8 cellular contexts compared by ENCODE assay signal in genomic region chr11:17014774-17015638, GRCh38. TPM values are rescaled to one million over a fixed set of nuclear protein-coding genes. Genes with fewer than 3 reads are reported as not detected.
DNase-seq lines count a peak whose midpoint lies in the region; ATAC-seq and FAIRE-seq lines count a peak whose summit lies in the region.

No MANE protein-coding gene starts in this region.

- H3K4ac ChIP-seq in trophoblast cell (ENCODE audit: low read depth, low read length), result no peak overlapping the region

- H3K79me2 ChIP-seq in trophoblast cell (ENCODE audit: control insufficient read depth, insufficient read depth, low read length, poor library complexity), result no peaks in the 10 kb centered on the region

- no peak overlapping the region for H3K27ac ChIP-seq in trophoblast cell (ENCODE audit: low read depth, low read length)

- no CpG with 5 or more reads among the region's 33 CpGs for WGBS in trophoblast cell (ENCODE audit: extremely low coverage, insufficient coverage, insufficient read length)

- no peaks in the 10 kb centered on the region for H3K27me3 ChIP-seq in trophoblast cell (ENCODE audit: insufficient read depth, low read length)

- no peak overlapping the region for H4K12ac ChIP-seq in trophoblast cell (ENCODE audit: low read depth, low read length)

- no peak overlapping the region for H2BK5ac ChIP-seq in trophoblast cell (ENCODE audit: low read depth, low read length, poor library complexity)

- FAIRE-seq in frontal cortex (lab: Jason Lieb, UNC), result no peak

- POLR2A ChIA-PET in activated CD4-positive, alpha-beta T cell treated with anti-CD3 and anti-CD28 coated beads for 36 hours (lab: Charles Lee), result interaction anchor here (0.6 to 1.0 kb wide), 2 partner anchors 63 to 422 kb away, joined by 3 to 4 read pairs; no protein-coding TSS in a partner anchor

- H3K9ac ChIP-seq in trophoblast cell (ENCODE audit: low read length), result peak overlapping the region; percentile 28

- no peaks in the 10 kb centered on the region for H3K36me3 Mint-ChIP-seq in activated CD4-positive, alpha-beta T cell treated with anti-CD3 and anti-CD28 coated beads for 36 hours (ENCODE audit: low read depth)
- H3K36me3 Mint-ChIP-seq in activated T-cell treated with anti-CD3 and anti-CD28 coated beads, Interleukin-2, amount 50 U/mL, for 24 hours (ENCODE audit: low read depth), result peaks cover 3% of the 10 kb centered on the region

- peak; percentile 55 for DNase-seq in activated CD4-positive, alpha-beta T cell treated with anti-CD3 and anti-CD28 coated beads for 36 hours
- DNase-seq in activated CD4-positive, alpha-beta T cell treated with anti-CD3 and anti-CD28 coated beads for 1 hour, result no peak
- DNase-seq in NCI-H1105 (lab: John Stamatoyannopoulos, UW) (peak; percentile 68), frontal cortex (ENCODE audit: low spot score in 2 of 2) (peak; percentile 26 to 41), trophoblast cell (peak in 1 of 2 donors; percentile 40)
- DNase-seq in activated T-cell treated with anti-CD3 and anti-CD28 coated beads, Interleukin-2, amount 50 U/mL, for 24 hours, result peak; percentile 42

- H3K9me3 Mint-ChIP-seq in activated CD4-positive, alpha-beta T cell treated with anti-CD3 and anti-CD28 coated beads for 36 hours (ENCODE audit: low read depth), result no peaks in the 10 kb centered on the region
- no peaks in the 10 kb centered on the region for H3K9me3 Mint-ChIP-seq in activated T-cell treated with anti-CD3 and anti-CD28 coated beads, Interleukin-2, amount 50 U/mL, for 24 hours

- H2BK12ac ChIP-seq in trophoblast cell (ENCODE audit: low read length), result no peak overlapping the region

- H2BK120ac ChIP-seq in trophoblast cell (ENCODE audit: insufficient read depth, low read length, poor library complexity), result no peak overlapping the region

- H2AFZ ChIP-seq in trophoblast cell (ENCODE audit: insufficient read depth, low read length, poor library complexity), result peak overlapping the region; percentile 27

- peaks cover 5% of the 10 kb centered on the region for H3K79me1 ChIP-seq in trophoblast cell (ENCODE audit: low read length)

- no peak overlapping the region for H3K14ac ChIP-seq in trophoblast cell (ENCODE audit: low read length)

- H3K4me3 Mint-ChIP-seq in activated CD4-positive, alpha-beta T cell treated with anti-CD3 and anti-CD28 coated beads for 36 hours, result peak overlapping the region; percentile 77
- peak overlapping the region; percentile 82 for H3K4me3 Mint-ChIP-seq in activated T-cell treated with anti-CD3 and anti-CD28 coated beads, Interleukin-2, amount 50 U/mL, for 24 hours

- H3K18ac ChIP-seq in trophoblast cell (ENCODE audit: low read length), result peak overlapping the region; percentile 38

- H3K4me3 ChIP-seq in trophoblast cell (ENCODE audit: low read depth, low read length), result peak overlapping the region; percentile 81

- peak overlapping the region; percentile 46 for H4K91ac ChIP-seq in trophoblast cell (ENCODE audit: low read depth, low read length)

- peak; percentile 72 for ATAC-seq in activated CD4-positive, alpha-beta T cell treated with anti-CD3 and anti-CD28 coated beads for 36 hours
- no peak for ATAC-seq in GM21619 (IDR thresholded peaks at IDR 0.05; ENCODE audit: unreplicated experiment)
- ATAC-seq in GM19455 (IDR thresholded peaks at IDR 0.05; ENCODE audit: unreplicated experiment), result no peak

- no peak overlapping the region for H2AK5ac ChIP-seq in trophoblast cell (ENCODE audit: low read length)

- H3K4me1 ChIP-seq in trophoblast cell (ENCODE audit: control insufficient read depth in 1 of 2, insufficient read depth in 2 of 2, low read length in 2 of 2), result peaks cover 10 to 14% of the 10 kb centered on the region in 2 experiments

- no peak overlapping the region for H3K23ac ChIP-seq in trophoblast cell (ENCODE audit: low read length)

- H3K36me3 ChIP-seq in trophoblast cell (ENCODE audit: control insufficient read depth in 1 of 2, insufficient read depth in 2 of 2, low read length in 2 of 2), result no peaks in the 10 kb centered on the region

- CTCF ChIA-PET in activated CD4-positive, alpha-beta T cell treated with anti-CD3 and anti-CD28 coated beads for 36 hours (lab: Charles Lee), result interaction anchor here (0.6 to 1.2 kb wide), 10 partner anchors 12 to 489 kb away, joined by 3 to 5 read pairs (median 3); no protein-coding TSS in a partner anchor

- H3K9me3 ChIP-seq in trophoblast cell (ENCODE audit: insufficient read depth, low read depth, low read length), result no peaks in the 10 kb centered on the region

- peaks cover 7% of the 10 kb centered on the region for H3K4me1 Mint-ChIP-seq in activated CD4-positive, alpha-beta T cell treated with anti-CD3 and anti-CD28 coated beads for 36 hours
- H3K4me1 Mint-ChIP-seq in activated T-cell treated with anti-CD3 and anti-CD28 coated beads, Interleukin-2, amount 50 U/mL, for 24 hours (ENCODE audit: low read depth), result peaks cover 8% of the 10 kb centered on the region

- peak overlapping the region; percentile 58 for H4K8ac ChIP-seq in trophoblast cell (ENCODE audit: low read depth, low read length)

- H3K27me3 Mint-ChIP-seq in activated CD4-positive, alpha-beta T cell treated with anti-CD3 and anti-CD28 coated beads for 36 hours, result peaks cover 12% of the 10 kb centered on the region
- H3K27me3 Mint-ChIP-seq in activated T-cell treated with anti-CD3 and anti-CD28 coated beads, Interleukin-2, amount 50 U/mL, for 24 hours, result peaks cover 25% of the 10 kb centered on the region

- intact Hi-C loops in activated CD4-positive, alpha-beta T cell treated with anti-CD3 and anti-CD28 coated beads for 36 hours (cut with DNase I, micrococcal nuclease), result loop anchor here (2.0 to 5.0 kb wide), 2 partner anchors 62 to 193 kb away; partner anchors contain the start of gene RPS13 (in 1 of the 2)

- H3K4me2 ChIP-seq in trophoblast cell (ENCODE audit: low read length), result peak overlapping the region; percentile 96

- peak overlapping the region; percentile 66 for H3K27ac Mint-ChIP-seq in activated CD4-positive, alpha-beta T cell treated with anti-CD3 and anti-CD28 coated beads for 36 hours
- H3K27ac Mint-ChIP-seq in activated T-cell treated with anti-CD3 and anti-CD28 coated beads, Interleukin-2, amount 50 U/mL, for 24 hours, result peak overlapping the region; percentile 76

RNA-seq across cellular contexts. Expression of gene PLEKHA7, which starts 0.8 kb away (rescaled TPM):
- 1 to 10 TPM; 6.4 to 8.4 TPM for total RNA-seq in activated CD4-positive, alpha-beta T cell treated with anti-CD3 and anti-CD28 coated beads for 36 hours
- 6.9 TPM for total RNA-seq in frontal cortex
- 33.1 and 34.0 TPM in 2 replicates for polyA plus RNA-seq in trophoblast cell (2013)
